Comparison of ENCODE assay signal across 1 cellular context in genomic region chr11:1401656-1402221, GRCh38.
TF ChIP-seq lines count a peak whose summit lies in the region.

No MANE protein-coding gene starts in this region.

TF ChIP-seq in WTC11, 78 proteins besides CTCF, POLR2A, EP300 and RAD21 (continued from another document and continues in another):
- peak; percentile 88 for TF ChIP-seq SMAD4 (CRISPR knock-in tag; IDR thresholded peaks at IDR 0.05)
- 0 out of 2 replicates have a peak, but pooled peaks have one; percentile 40 for TF ChIP-seq PREB (CRISPR knock-in tag; IDR thresholded peaks at IDR 0.05; ENCODE audit: borderline replicate concordance)
- TF ChIP-seq ATF3 (CRISPR knock-in tag; conservative IDR thresholded peaks at IDR 0.05) = 0 out of 2 replicates have a peak, but pooled peaks have one; percentile 62
- TF ChIP-seq CDX4 (CRISPR knock-in tag; IDR thresholded peaks at IDR 0.05; ENCODE audit: borderline replicate concordance) = no peak
- TF ChIP-seq FOXK1 (CRISPR knock-in tag; IDR thresholded peaks at IDR 0.05) = peak; percentile 75
- TF ChIP-seq ARID4B (CRISPR knock-in tag; IDR thresholded peaks at IDR 0.05; ENCODE audit: borderline replicate concordance) = peak; percentile 98
- peak; percentile 52; the same call in 1 of the 2 replicates for TF ChIP-seq GABPB1 (CRISPR knock-in tag; IDR thresholded peaks at IDR 0.05)
- TF ChIP-seq EMX1 (CRISPR knock-in tag; IDR thresholded peaks at IDR 0.05) = no peak
- peak; percentile 92 for TF ChIP-seq ZBTB43 (CRISPR knock-in tag; IDR thresholded peaks at IDR 0.05)
- peak; percentile 93 for TF ChIP-seq ZNF232 (CRISPR knock-in tag; IDR thresholded peaks at IDR 0.05)
- peak; percentile 75; the same call in 1 of the 2 replicates for TF ChIP-seq ESRRA (CRISPR knock-in tag; IDR thresholded peaks at IDR 0.05; ENCODE audit: borderline replicate concordance)
- peak; percentile 92 for TF ChIP-seq ETV6 (CRISPR knock-in tag; IDR thresholded peaks at IDR 0.05)
- peak; percentile 90 for TF ChIP-seq NFE2L1 (CRISPR knock-in tag; IDR thresholded peaks at IDR 0.05)
- TF ChIP-seq TEAD1 (CRISPR knock-in tag; IDR thresholded peaks at IDR 0.05) = peak; percentile 84; the same call in 1 of the 2 replicates
- no peak for TF ChIP-seq MXD4 (CRISPR knock-in tag; IDR thresholded peaks at IDR 0.05; ENCODE audit: borderline replicate concordance)
- peak; percentile 62; the same call in 1 of the 2 replicates for TF ChIP-seq ELF4 (CRISPR knock-in tag; IDR thresholded peaks at IDR 0.05; ENCODE audit: low read depth)
- TF ChIP-seq JAZF1 (CRISPR knock-in tag; IDR thresholded peaks at IDR 0.05) = no peak
- TF ChIP-seq CREM (CRISPR knock-in tag; IDR thresholded peaks at IDR 0.05) = peak; percentile 76; the same call in 1 of the 2 replicates
- TF ChIP-seq E2F5 (CRISPR knock-in tag; IDR thresholded peaks at IDR 0.05) = peak; percentile 79
- no peak for TF ChIP-seq ZNF425 (CRISPR knock-in tag; conservative IDR thresholded peaks at IDR 0.05)
- TF ChIP-seq ZNF281 (CRISPR knock-in tag; IDR thresholded peaks at IDR 0.05) = no peak
- TF ChIP-seq RELA (CRISPR knock-in tag; IDR thresholded peaks at IDR 0.05; ENCODE audit: borderline replicate concordance) = 0 out of 2 replicates have a peak, but pooled peaks have one; percentile 66
- TF ChIP-seq ZNF423 (CRISPR knock-in tag; IDR thresholded peaks at IDR 0.05) = no peak
- no peak for TF ChIP-seq ZMAT4 (CRISPR knock-in tag; IDR thresholded peaks at IDR 0.05)
- TF ChIP-seq ZNF219 (CRISPR knock-in tag; IDR thresholded peaks at IDR 0.05; ENCODE audit: borderline replicate concordance) = peak; percentile 84; the same call in 1 of the 2 replicates
- 0 out of 2 replicates have a peak, but pooled peaks have one; percentile 84 for TF ChIP-seq IRF2 (CRISPR knock-in tag; IDR thresholded peaks at IDR 0.05; ENCODE audit: borderline replicate concordance, low read depth)
- TF ChIP-seq PRDM15 (CRISPR knock-in tag; IDR thresholded peaks at IDR 0.05) = 0 out of 2 replicates have a peak, but pooled peaks have one; percentile 32
- TF ChIP-seq ZNF121 (CRISPR knock-in tag; IDR thresholded peaks at IDR 0.05) = 0 out of 2 replicates have a peak, but pooled peaks have one; percentile 25
- TF ChIP-seq TP53 (CRISPR knock-in tag; IDR thresholded peaks at IDR 0.05) = peak; percentile 95
- peak; percentile 73; the same call in 1 of the 2 replicates for TF ChIP-seq ATF2 (CRISPR knock-in tag; IDR thresholded peaks at IDR 0.05; ENCODE audit: borderline replicate concordance, low read depth)
- 0 out of 2 replicates have a peak, but pooled peaks have one; percentile 87 for TF ChIP-seq MLX (CRISPR knock-in tag; IDR thresholded peaks at IDR 0.05)
- TF ChIP-seq TEAD4 (CRISPR knock-in tag; IDR thresholded peaks at IDR 0.05) = peak; percentile 87; the same call in 1 of the 2 replicates
- TF ChIP-seq ATF1 (CRISPR knock-in tag; IDR thresholded peaks at IDR 0.05) = peak; percentile 91; the same call in 1 of the 2 replicates
